31 cellular contexts compared by ENCODE assay signal in genomic region chr1:202015677-202015952, GRCh38.
DNase-seq lines count a peak whose midpoint lies in the region; TF ChIP-seq lines count a peak whose summit lies in the region.
"Had no signal": no experiment of that assay in that cellular context is flagged by ENCODE, and none has a peak within 500 bp of the region (broad histone marks: within the 10 kb centered on the region; RNA-seq: fewer than 3 reads in every experiment).

No MANE protein-coding gene starts in this region.

- no peak overlapping the region for H3K4me3 Mint-ChIP-seq in activated T-cell treated with anti-CD3 and anti-CD28 coated beads, Interleukin-2, amount 50 U/mL, for 24 hours
- H3K4me3 Mint-ChIP-seq: activated naive CD4-positive, alpha-beta T cell treated with anti-CD3 and anti-CD28 coated beads, Interleukin-2, amount 50 U/mL, for 24 hours; B cell; CD4-positive, alpha-beta memory T cell; stimulated activated effector memory CD8-positive, alpha-beta T cell treated with anti-CD3 and anti-CD28 coated beads, Interleukin-12 subunit alpha, Interleukin-12 subunit beta, amount 100 ng/mL, for 72 hours had no signal

- H3K4me3 ChIP-seq in HEK293 (ENCODE audit: low read depth, low read length), result no peak overlapping the region
- peak overlapping the region; percentile 63 to 97 for H3K4me3 ChIP-seq in duodenal mucosa (ENCODE audit: low read depth in 1 of 2, low read length in 2 of 2)
- H3K4me3 ChIP-seq in parathyroid adenoma (ENCODE audit: low read depth, low read length), result no peak overlapping the region
- H3K4me3 ChIP-seq: gastroesophageal sphincter, GM12878, psoas muscle, suprapubic skin had no signal

- H3K36me3 ChIP-seq in HEK293 (ENCODE audit: control insufficient read depth in 2 of 2, insufficient read depth in 1 of 2, low read length in 2 of 2) (no peaks in the 10 kb centered on the region), duodenal mucosa (ENCODE audit: control insufficient read depth in 1 of 2, insufficient read depth in 2 of 2, low read length in 2 of 2) (peaks cover 37 to 47% of the 10 kb centered on the region in 2 donors), parathyroid adenoma (ENCODE audit: control insufficient read depth, insufficient read depth, low read length) (no peaks in the 10 kb centered on the region)
- H3K36me3 ChIP-seq: brain microvascular endothelial cell had no signal

- H3K4me1 Mint-ChIP-seq in activated T-cell treated with anti-CD3 and anti-CD28 coated beads, Interleukin-2, amount 50 U/mL, for 24 hours (ENCODE audit: low read depth), result no peaks in the 10 kb centered on the region
- H3K4me1 Mint-ChIP-seq: activated naive CD4-positive, alpha-beta T cell treated with anti-CD3 and anti-CD28 coated beads, Interleukin-2, amount 50 U/mL, for 24 hours; B cell; CD4-positive, alpha-beta memory T cell had no signal

- TF ChIP-seq CTCF in 22Rv1 (IDR thresholded peaks at IDR 0.05) (no peak), HEK293 (tag by site-specific recombination; IDR thresholded peaks at IDR 0.05) (no peak), parathyroid adenoma (IDR thresholded peaks at IDR 0.05) (no peak)

- H3K9me3 ChIP-seq in HEK293 (ENCODE audit: control insufficient read depth, insufficient read depth, low read depth, low read length) (no peaks in the 10 kb centered on the region), duodenal mucosa (ENCODE audit: control insufficient read depth in 1 of 2, low read length in 2 of 2) (no peaks in the 10 kb centered on the region), parathyroid adenoma (ENCODE audit: control insufficient read depth, low read length) (no peaks in the 10 kb centered on the region)
- H3K9me3 ChIP-seq: gastroesophageal sphincter, left lung, psoas muscle, suprapubic skin had no signal

- H3K27me3 ChIP-seq in duodenal mucosa (ENCODE audit: control insufficient read depth in 1 of 2, insufficient read depth in 2 of 2, low read length in 2 of 2), result no peaks in the 10 kb centered on the region
- no peaks in the 10 kb centered on the region for H3K27me3 ChIP-seq in parathyroid adenoma (ENCODE audit: control insufficient read depth, insufficient read depth, low read length)
- H3K27me3 ChIP-seq: brain microvascular endothelial cell, suprapubic skin had no signal

- peaks cover 8% of the 10 kb centered on the region for H3K27me3 Mint-ChIP-seq in activated T-cell treated with anti-CD3 and anti-CD28 coated beads, Interleukin-2, amount 50 U/mL, for 24 hours

- CTCF ChIA-PET in HEK293 (lab: Yijun Ruan, JAX), result interaction anchor here (0.7 to 2.7 kb wide), 5 partner anchors 9 to 119 kb away, joined by 3 to 13 read pairs (median 4); no protein-coding TSS in a partner anchor

- POLR2A ChIA-PET in HEK293 (lab: Yijun Ruan, JAX), result interaction anchor here (1.3 kb wide), 1 partner anchor 19 kb away, joined by 3 read pairs; no protein-coding TSS in a partner anchor

- H3K27ac ChIP-seq in 22Rv1 (peak overlapping the region; percentile 99), HEK293 (ENCODE audit: extremely low read depth, low read depth, low read length) (no peak overlapping the region), duodenal mucosa (ENCODE audit: low read depth, low read length) (peak overlapping the region; percentile 97), parathyroid adenoma (peak overlapping the region; percentile 90)
- H3K27ac ChIP-seq: brain microvascular endothelial cell, gastroesophageal sphincter, left lung, psoas muscle, suprapubic skin, WERI-Rb-1 had no signal

- DNase-seq in inferior parietal cortex (ENCODE audit: extremely low spot score) (no peak), NCI-H2171 (lab: John Stamatoyannopoulos, UW) (no peak)
- no peak for DNase-seq in activated T-cell treated with anti-CD3 and anti-CD28 coated beads, Interleukin-2, amount 50 U/mL, for 24 hours
- DNase-seq in activated CD4-positive, CD25-positive, alpha-beta regulatory T cell (lab: John Stamatoyannopoulos, UW), result no peak
- DNase-seq: activated CD4-positive, alpha-beta T cell treated with anti-CD3 and anti-CD28 coated beads for 48 hours; brain microvascular endothelial cell; CD4-positive, alpha-beta memory T cell; DMS153; hypothalamus; KBM-7; left lung; mesenchymal stem cell; NCI-H1105; NCI-H187 treated with DMSO at 0.1 percent for 48 hours; NCI-H526; NK-92 treated with Interleukin-12 subunit alpha and Interleukin-12 subunit beta, amount 100 ng/mL, for 24 hours; psoas muscle; stimulated activated CD4-positive, alpha-beta T cell treated with anti-CD3 and anti-CD28 coated beads, Interleukin-15, amount 100 ng/mL, for 24 hours; SW 1271; WERI-Rb-1 had no signal

- H2AFZ ChIP-seq in parathyroid adenoma, result no peak overlapping the region

- peak overlapping the region; percentile 43 for H3K4me2 ChIP-seq in parathyroid adenoma (ENCODE audit: low read length)

- H3K9ac ChIP-seq in duodenal mucosa (ENCODE audit: low read depth in 1 of 2, low read length in 2 of 2) (peak overlapping the region; percentile 94 to 100), parathyroid adenoma (no peak overlapping the region)

- H3K27ac Mint-ChIP-seq in activated T-cell treated with anti-CD3 and anti-CD28 coated beads, Interleukin-2, amount 50 U/mL, for 24 hours, result no peak overlapping the region
- H3K27ac Mint-ChIP-seq: activated naive CD4-positive, alpha-beta T cell treated with anti-CD3 and anti-CD28 coated beads, Interleukin-2, amount 50 U/mL, for 24 hours; activated T-helper 2 cell treated with anti-CD3 and anti-CD28 coated beads, Interferon-gamma antibody, Interleukin-2, Interleukin-4, amounts not matched to agents 10 μg/mL and 5 μg/mL and 100 μg/mL, durations not matched to agents 14 hours and 24 hours and 36 hours; B cell; CD4-positive, alpha-beta memory T cell; stimulated activated effector memory CD8-positive, alpha-beta T cell treated with anti-CD3 and anti-CD28 coated beads, Interleukin-12 subunit alpha, Interleukin-12 subunit beta, amount 100 ng/mL, for 72 hours had no signal

- no peaks in the 10 kb centered on the region for H3K9me3 Mint-ChIP-seq in activated T-cell treated with anti-CD3 and anti-CD28 coated beads, Interleukin-2, amount 50 U/mL, for 24 hours
- H3K9me3 Mint-ChIP-seq: activated naive CD4-positive, alpha-beta T cell treated with anti-CD3 and anti-CD28 coated beads, Interleukin-2, amount 50 U/mL, for 24 hours; activated T-helper 2 cell treated with anti-CD3 and anti-CD28 coated beads, Interferon-gamma antibody, Interleukin-2, Interleukin-4, amounts not matched to agents 10 μg/mL and 5 μg/mL and 100 μg/mL, durations not matched to agents 14 hours and 24 hours and 36 hours; CD4-positive, alpha-beta memory T cell; stimulated activated effector memory CD8-positive, alpha-beta T cell treated with anti-CD3 and anti-CD28 coated beads, Interleukin-12 subunit alpha, Interleukin-12 subunit beta, amount 100 ng/mL, for 72 hours had no signal

- peaks cover 2% of the 10 kb centered on the region for H3K79me2 ChIP-seq in parathyroid adenoma

- H3K4me1 ChIP-seq in HEK293 (ENCODE audit: control insufficient read depth, insufficient read depth, low read length) (peaks cover 14% of the 10 kb centered on the region), duodenal mucosa (ENCODE audit: control insufficient read depth in 1 of 2, insufficient read depth in 2 of 2, low read length in 2 of 2) (peaks cover 4 to 32% of the 10 kb centered on the region in 2 donors), parathyroid adenoma (peaks cover 34% of the 10 kb centered on the region)
- H3K4me1 ChIP-seq: gastroesophageal sphincter, left lung, psoas muscle had no signal

- H3K36me3 Mint-ChIP-seq in activated T-cell treated with anti-CD3 and anti-CD28 coated beads, Interleukin-2, amount 50 U/mL, for 24 hours (ENCODE audit: low read depth), result no peaks in the 10 kb centered on the region
- H3K36me3 Mint-ChIP-seq: activated naive CD4-positive, alpha-beta T cell treated with anti-CD3 and anti-CD28 coated beads, Interleukin-2, amount 50 U/mL, for 24 hours; CD4-positive, alpha-beta memory T cell; stimulated activated effector memory CD8-positive, alpha-beta T cell treated with anti-CD3 and anti-CD28 coated beads, Interleukin-12 subunit alpha, Interleukin-12 subunit beta, amount 100 ng/mL, for 72 hours had no signal

TF ChIP-seq in HEK293, 187 proteins besides CTCF, POLR2A, EP300 and RAD21:
- peak; percentile 68 for TF ChIP-seq PRDM10 (tag by site-specific recombination; IDR thresholded peaks at IDR 0.05)
- no peak for TF ChIP-seq IKZF3 (tag by site-specific recombination; IDR thresholded peaks at IDR 0.05)
- no peak for TF ChIP-seq ZNF184 (tag by site-specific recombination; IDR thresholded peaks at IDR 0.05)
- no peak for TF ChIP-seq ZNF510 (tag by site-specific recombination; IDR thresholded peaks at IDR 0.05; ENCODE audit: insufficient replicate concordance)

Comparison
In these comparisons a context has a peak if more than half of its experiments do, and no peak if none do; other contexts are left out.
1. H3K4me3 ChIP-seq: peak in duodenal mucosa (2 of 2); none in HEK293 (single experiment) and parathyroid adenoma (single experiment).